8 cellular contexts compared by ENCODE assay signal in the genomic region with DNA sequence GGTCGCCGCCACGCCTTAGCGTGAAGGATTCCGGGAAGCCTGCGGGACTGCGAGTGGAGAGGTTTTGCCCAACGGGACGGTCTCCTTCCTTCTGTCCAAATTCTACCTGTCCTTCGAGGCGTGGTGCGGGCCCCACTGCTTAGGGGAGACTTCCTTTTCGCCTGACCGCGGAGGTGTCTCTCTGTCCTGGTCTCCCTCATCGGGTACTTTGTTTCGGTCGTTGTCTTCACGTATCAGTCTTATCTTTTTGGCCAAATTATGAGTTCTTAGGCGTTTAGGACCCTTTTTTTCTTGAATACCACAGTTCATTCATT.
A peak's percentile ranks its signal among the peaks of the same experiment; 100 is the strongest.
DNase-seq lines count a peak whose midpoint lies in the region; ATAC-seq and TF ChIP-seq lines count a peak whose summit lies in the region.

No MANE protein-coding gene starts in this region.

- H3K27me3 ChIP-seq in rectal smooth muscle tissue (ENCODE audit: control insufficient read depth, insufficient read depth, low read length): no peaks in the 10 kb centered on the region

- peaks cover 8% of the 10 kb centered on the region for H3K36me3 ChIP-seq in rectal smooth muscle tissue (ENCODE audit: control insufficient read depth, insufficient read depth, low read length)

- peak overlapping the region; percentile 96 for H3K9ac ChIP-seq in rectal smooth muscle tissue (ENCODE audit: low read length)

- peak overlapping the region; percentile 96 for H3K4me3 ChIP-seq in epithelial cell of esophagus (ENCODE audit: low read length)
- H3K4me3 ChIP-seq in rectal smooth muscle tissue (ENCODE audit: low read length): peak overlapping the region; percentile 100

- TF ChIP-seq CTCF in epithelial cell of esophagus (IDR thresholded peaks at IDR 0.05; ENCODE audit: insufficient read depth, low read depth, low read length, missing control alignments): no peak

- H3K27ac ChIP-seq in rectal smooth muscle tissue (ENCODE audit: low read depth, low read length): peak overlapping the region; percentile 79

- ATAC-seq in GM19452 (IDR thresholded peaks at IDR 0.05; ENCODE audit: unreplicated experiment): peak; percentile 4
- ATAC-seq in HG03571 (IDR thresholded peaks at IDR 0.05; ENCODE audit: unreplicated experiment): no peak
- no peak for ATAC-seq in HG02763 (IDR thresholded peaks at IDR 0.05; ENCODE audit: unreplicated experiment)

- peaks cover 11% of the 10 kb centered on the region for H3K4me1 ChIP-seq in rectal smooth muscle tissue (ENCODE audit: control insufficient read depth, insufficient read depth, low read length)

- DNase-seq in NAMALWA (ENCODE audit: low spot score) (peak; percentile 47), epithelial cell of esophagus (ENCODE audit: low read depth) (no peak), kidney tubule cell (ENCODE audit: low spot score) (no peak), HCEC 1CT (no peak)
